In the genomic region with DNA sequence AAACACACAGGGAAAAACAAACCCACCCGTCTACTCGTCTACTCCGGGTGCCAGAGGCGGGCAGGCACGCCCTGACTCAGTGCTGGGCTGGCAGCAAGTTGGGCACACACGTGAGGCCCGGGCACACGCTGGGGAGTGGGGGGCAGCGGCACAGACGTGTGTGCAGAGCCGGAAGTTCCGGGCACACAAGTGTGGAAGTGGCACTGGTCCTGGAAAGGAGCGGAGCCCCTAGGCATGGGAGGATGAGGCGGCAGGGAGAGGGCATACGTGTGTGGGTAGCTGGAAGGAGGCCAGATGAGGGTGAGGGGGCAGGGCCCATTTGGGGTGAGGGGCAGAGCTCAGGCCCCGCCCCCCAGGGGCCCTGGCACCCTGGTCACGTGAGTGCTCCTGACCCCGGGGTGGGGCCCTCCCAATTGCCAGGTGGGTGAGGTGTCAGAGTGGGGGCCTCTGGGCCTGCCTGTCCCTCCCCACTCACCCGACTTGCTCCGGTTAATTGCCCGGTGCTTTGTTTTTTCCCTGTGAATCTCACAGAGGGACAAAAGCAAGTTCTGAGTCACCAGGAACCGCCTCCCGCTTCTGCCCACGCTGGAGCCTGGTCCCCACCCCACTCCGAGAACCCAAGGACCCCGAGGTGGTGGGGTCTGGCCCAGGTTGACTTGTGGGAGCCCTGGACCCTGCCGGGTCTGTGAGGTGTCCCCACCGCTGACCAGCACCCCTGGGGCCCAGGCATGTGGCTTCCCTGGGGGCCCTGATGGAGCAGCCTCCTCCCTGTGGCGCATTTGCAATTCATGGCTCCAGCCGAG, we compare ENCODE assay signal across 11 cellular contexts.
DNase-seq lines count a peak whose midpoint lies in the region; ATAC-seq and TF ChIP-seq lines count a peak whose summit lies in the region.
"Had no signal": no experiment of that assay in that cellular context is flagged by ENCODE, and none has a peak within 500 bp of the region (broad histone marks: within the 10 kb centered on the region; RNA-seq: fewer than 3 reads in every experiment).

No MANE protein-coding gene starts in this region.

- DNase-seq in H4 (ENCODE audit: low spot score) (peak; percentile 53), RWPE1 (ENCODE audit: low spot score) (peak; percentile 67), SIG-M5 treated with dmso at 0.1 percent for 504 hours (lab: John Stamatoyannopoulos, UW; ENCODE audit: unreplicated experiment) (no peak), HK-2 (ENCODE audit: unreplicated experiment) (no peak)
- DNase-seq: activated CD4-positive, alpha-beta memory T cell treated with anti-CD3 and anti-CD28 coated beads, Interleukin-2, amount 10 ng/mL, durations not matched to agents 7 days and 5 days; RPMI8226 had no signal

- H3K9ac ChIP-seq in iPS-15b (ENCODE audit: low read depth, low read length), result no peak overlapping the region

- no peak for TF ChIP-seq CTCF in RWPE1 (conservative IDR thresholded peaks at IDR 0.05; ENCODE audit: low read depth)

- CTCF ChIA-PET in RWPE1 (lab: Yijun Ruan, JAX), result interaction anchor here (0.5 to 0.9 kb wide), 5 partner anchors 8 to 107 kb away, joined by 3 to 6 read pairs (median 5); no protein-coding TSS in a partner anchor

- H3K9me3 ChIP-seq in iPS-15b (ENCODE audit: control insufficient read depth, insufficient read depth, low read length), result no peaks in the 10 kb centered on the region
- H3K9me3 ChIP-seq: neutrophil had no signal

- peaks cover 8% of the 10 kb centered on the region for H3K4me1 ChIP-seq in iPS-15b (ENCODE audit: control insufficient read depth, insufficient read depth, low read length)

- H3K4me3 ChIP-seq in iPS-15b (ENCODE audit: low read depth, low read length), result peak overlapping the region; percentile 41
- H3K4me3 ChIP-seq in skin epidermis, result peak overlapping the region in 1 of 7 experiments; percentile 8

- POLR2A ChIA-PET in RWPE1 (lab: Yijun Ruan, JAX; ENCODE audit: low non-redundant PET), result interaction anchor here (0.6 to 0.7 kb wide), 3 partner anchors 110 to 393 kb away, joined by 3 to 4 read pairs (median 3); no protein-coding TSS in a partner anchor

- peak overlapping the region; percentile 100 for H3K27ac ChIP-seq in RWPE1
- peak overlapping the region in 20 of 21 experiments; percentile 69 to 92 (median 80) for H3K27ac ChIP-seq in skin epidermis
- H3K27ac ChIP-seq: neutrophil had no signal

- H3K36me3 ChIP-seq in iPS-15b (ENCODE audit: control insufficient read depth, insufficient read depth, low read length), result no peaks in the 10 kb centered on the region
- H3K36me3 ChIP-seq: neutrophil had no signal

- no peaks in the 10 kb centered on the region for H3K27me3 ChIP-seq in iPS-15b (ENCODE audit: control insufficient read depth, insufficient read depth, low read length)

- no peak for ATAC-seq in GM18511 (IDR thresholded peaks at IDR 0.05; ENCODE audit: unreplicated experiment)
- ATAC-seq in HG03432 (IDR thresholded peaks at IDR 0.05; ENCODE audit: unreplicated experiment), result no peak

Comparison
In these comparisons a context has a peak if more than half of its experiments do, and no peak if none do; other contexts are left out.
1. DNase-seq: peak in H4 (single experiment) and RWPE1 (single experiment); none in SIG-M5 treated with dmso at 0.1 percent for 504 hours (single experiment) and HK-2 (single experiment).